In genomic region chr4:148154769-148155168, GRCh38 we compare ENCODE assay signal across 28 cellular contexts.
"Had no signal": no experiment of that assay in that cellular context is flagged by ENCODE, and none has a peak within 500 bp of the region (broad histone marks: within the 10 kb centered on the region; RNA-seq: fewer than 3 reads in every experiment).

No MANE protein-coding gene starts in this region.

- H2AFZ ChIP-seq: neural progenitor cell, parathyroid adenoma had no signal

- H3K27me3 ChIP-seq: neural progenitor cell, ovary, sigmoid colon, spleen, suprapubic skin, testis, tibial artery, transverse colon, upper lobe of right lung, uterus had no signal

- H3K9ac ChIP-seq: neural progenitor cell, parathyroid adenoma had no signal

- H3K36me3 ChIP-seq: neural progenitor cell, ovary, suprapubic skin, uterus had no signal

- ATAC-seq: naive thymus-derived CD4-positive, alpha-beta T cell; natural killer cell; psoas muscle; right cardiac atrium; stimulated activated memory B cell treated with anti-CD40 and anti-IgM and Interleukin-4, amounts not matched to agents 10 μg/mL and 1 μg/mL and 100 μg/mL, for 72 hours; stimulated activated naive CD8-positive, alpha-beta T cell treated with anti-CD3 and anti-CD28 coated beads, Interleukin-15, amount 100 ng/mL, for 72 hours; stimulated activated naive CD8-positive, alpha-beta T cell treated with anti-CD3 and anti-CD28 coated beads, Interleukin-15, Interleukin-2, amounts not matched to agents 100 U/mL and 50 U/mL, for 24 hours; upper lobe of right lung had no signal

- H3K79me2 ChIP-seq: parathyroid adenoma had no signal

- H3K4me2 ChIP-seq: neural progenitor cell, smooth muscle cell had no signal

- H3K4me3 ChIP-seq: neural progenitor cell, ovary, psoas muscle, sigmoid colon, smooth muscle cell, spleen, suprapubic skin, testis, tibial artery, transverse colon, upper lobe of right lung, uterus had no signal

- DNase-seq: naive thymus-derived CD4-positive, alpha-beta T cell; natural killer cell; occipital lobe; ovary; posterior cingulate gyrus; psoas muscle; right cardiac atrium; sigmoid colon; spleen; stimulated activated CD4-positive, alpha-beta T cell treated with anti-CD3 and anti-CD28 coated beads, Interleukin-12 subunit alpha, Interleukin-12 subunit beta, amount 100 ng/mL, for 4 hours; stimulated activated CD4-positive, alpha-beta T cell treated with anti-CD3 and anti-CD28 coated beads, Interleukin-1b, Interleukin-23, amount 100 ng/mL, for 48 hours; stimulated activated CD4-positive, alpha-beta T cell treated with anti-CD3 and anti-CD28 coated beads, Interleukin-4, amount 100 ng/mL, for 1 hour; stimulated activated CD4-positive, alpha-beta T cell treated with anti-CD3 and anti-CD28 coated beads, Interleukin-4, amount 100 ng/mL, for 4 hours; stimulated activated CD8-positive, alpha-beta memory T cell treated with anti-CD3 and anti-CD28 coated beads, Interleukin-4, amount 100 ng/mL, for 48 hours; stimulated activated naive CD4-positive, alpha-beta T cell; stimulated activated naive CD8-positive, alpha-beta T cell treated with anti-CD3 and anti-CD28 coated beads, Interleukin-15, amount 100 ng/mL, for 72 hours; stimulated activated naive CD8-positive, alpha-beta T cell treated with anti-CD3 and anti-CD28 coated beads, Interleukin-15, Interleukin-2, amounts not matched to agents 100 U/mL and 50 U/mL, for 24 hours; substantia nigra; testis; tibial artery; transverse colon; upper lobe of right lung; uterus had no signal

- H3K27ac ChIP-seq: neural progenitor cell, ovary, parathyroid adenoma, psoas muscle, sigmoid colon, spleen, suprapubic skin, testis, tibial artery, transverse colon, upper lobe of right lung, uterus had no signal

- H3K4me1 ChIP-seq: parathyroid adenoma, psoas muscle, sigmoid colon, spleen, suprapubic skin, testis, tibial artery, upper lobe of right lung, uterus had no signal

- H3K9me3 ChIP-seq: ovary, psoas muscle, sigmoid colon, spleen, suprapubic skin, testis, tibial artery, transverse colon, upper lobe of right lung, uterus had no signal
